In the genomic region with DNA sequence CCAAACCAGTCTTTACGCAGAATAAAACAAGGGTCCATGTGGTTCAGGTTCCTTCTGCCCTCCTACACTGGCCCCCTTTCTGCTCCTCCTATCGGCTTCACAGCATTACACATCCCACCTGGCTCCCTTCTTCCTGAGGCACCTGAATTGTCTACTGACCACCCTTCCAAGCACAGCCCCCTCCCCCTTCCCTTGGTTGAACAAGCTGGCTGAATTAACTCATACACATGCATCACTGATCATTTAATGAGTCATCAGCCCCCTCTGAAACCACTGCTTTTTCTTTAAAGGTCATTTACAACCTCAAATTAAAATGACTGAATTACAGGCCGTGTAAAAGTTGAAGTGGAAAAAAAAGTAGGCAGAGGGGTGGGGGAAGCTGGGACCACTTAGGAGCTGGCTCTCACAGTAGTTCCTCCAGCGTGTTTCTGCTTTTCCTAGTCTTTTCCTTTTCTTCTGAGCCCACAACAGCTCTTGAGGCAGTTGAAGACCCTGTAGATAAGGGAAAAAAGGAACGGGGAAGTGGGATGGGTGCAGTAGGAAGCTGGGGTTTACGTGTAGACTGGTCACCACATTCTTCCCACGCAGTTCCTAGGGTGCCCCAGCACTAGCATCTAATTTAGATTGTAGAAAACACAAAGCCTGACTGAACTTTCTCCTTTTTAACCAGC, we compare ENCODE assay signal across 7 cellular contexts.
DNase-seq lines count a peak whose midpoint lies in the region; ATAC-seq and TF ChIP-seq lines count a peak whose summit lies in the region.

No MANE protein-coding gene starts in this region.

- TF ChIP-seq CTCF in chondrocyte (IDR thresholded peaks at IDR 0.05), result no peak
- TF ChIP-seq CTCF in spleen (IDR thresholded peaks at IDR 0.05 in 8 of 11, conservative IDR thresholded peaks at IDR 0.05 in 3 of 11), result no peak

- no peaks in the 10 kb centered on the region for H3K27me3 ChIP-seq in spleen (replicated peaks in 1 of 7)

- no peaks in the 10 kb centered on the region for H3K9me3 Mint-ChIP-seq in chondrocyte (ENCODE audit: low read depth)

- WGBS in spleen, 5 donors, result 43 to 54% (median 50%) methylated on average over 7 of the region's 7 CpGs

- DNase-seq in SW480 (ENCODE audit: low spot score), result peak; percentile 68
- DNase-seq in chondrocyte (ENCODE audit: low spot score), result no peak
- no peak for DNase-seq in spleen
- DNase-seq in RPMI8226, result no peak
- DNase-seq in NCI-H187 treated with DMSO at 0.1 percent for 48 hours (lab: John Stamatoyannopoulos, UW), result no peak

- H3K27me3 Mint-ChIP-seq in chondrocyte (ENCODE audit: low read depth), result no peaks in the 10 kb centered on the region

- intact Hi-C loops in spleen (cut with DNase I; ENCODE audit: low total_unique reads), result no loop called here

- peaks cover 27% of the 10 kb centered on the region for H3K4me1 Mint-ChIP-seq in chondrocyte (ENCODE audit: low read depth)

- H3K27ac ChIP-seq in spleen, result peak overlapping the region; percentile 39 to 81 (median 59)

- H3K36me3 Mint-ChIP-seq in chondrocyte (ENCODE audit: low read depth), result no peaks in the 10 kb centered on the region

- no peak for TF ChIP-seq POLR2A in spleen (IDR thresholded peaks at IDR 0.05)

- H3K4me3 ChIP-seq in spleen, result no peak overlapping the region

- peaks cover 0 to 8% (median 0%) of the 10 kb centered on the region in 6 donors for H3K36me3 ChIP-seq in spleen

- ATAC-seq in GM18868 (IDR thresholded peaks at IDR 0.05; ENCODE audit: unreplicated experiment) (peak; percentile 70), HG02798 (IDR thresholded peaks at IDR 0.05; ENCODE audit: poor library complexity, unreplicated experiment) (peak; percentile 51)

- H3K9me3 ChIP-seq in spleen, result no peaks in the 10 kb centered on the region

- peaks cover 25 to 99% (median 56%) of the 10 kb centered on the region in 6 donors for H3K4me1 ChIP-seq in spleen

- H3K27ac Mint-ChIP-seq in chondrocyte (ENCODE audit: unreplicated experiment), result peak overlapping the region; percentile 52

- H3K4me3 Mint-ChIP-seq in chondrocyte (ENCODE audit: unreplicated experiment), result no peak overlapping the region
